ENCODE assay signal across 10 cellular contexts in genomic region chr4:80036949-80037348, GRCh38. TPM values are rescaled to one million over a fixed set of nuclear protein-coding genes. Genes with fewer than 3 reads are reported as not detected.
DNase-seq lines count a peak whose midpoint lies in the region; ATAC-seq and TF ChIP-seq lines count a peak whose summit lies in the region.
"Had no signal": no experiment of that assay in that cellular context is flagged by ENCODE, and none has a peak within 500 bp of the region (broad histone marks: within the 10 kb centered on the region; RNA-seq: fewer than 3 reads in every experiment).

No MANE protein-coding gene starts in this region.

- H3K36me3 ChIP-seq in colonic mucosa = no peaks in the 10 kb centered on the region

- no peak overlapping the region for H3K9ac ChIP-seq in colonic mucosa (ENCODE audit: low read depth in 2 of 2, low read length in 2 of 2)

- TF ChIP-seq CTCF in colonic mucosa (IDR thresholded peaks at IDR 0.05) = no peak

- DNase-seq in AG08396 (ENCODE audit: low spot score) (peak; percentile 20), Kasumi-1 (lab: John Stamatoyannopoulos, UW) (peak; percentile 26 to 35), colonic mucosa (no peak), naive B cell (no peak), NCI-H2107 treated with DMSO at 0.1 percent for 48 hours (lab: John Stamatoyannopoulos, UW; ENCODE audit: unreplicated experiment) (no peak), COLO668 (lab: John Stamatoyannopoulos, UW; ENCODE audit: unreplicated experiment) (no peak), NCI-H187 treated with DMSO at 0.1 percent for 48 hours (lab: John Stamatoyannopoulos, UW) (no peak)
- DNase-seq: NCI-H1417 treated with DMSO at 0.1 percent for 48 hours; stimulated activated naive CD4-positive, alpha-beta T cell treated with Interleukin-2 at 50 U/mL for 16 hours had no signal

- intact Hi-C loops in colonic mucosa (cut with DNase I) = no loop called here

- no peaks in the 10 kb centered on the region for H3K27me3 ChIP-seq in colonic mucosa

- H3K4me1 ChIP-seq in colonic mucosa = peaks cover 6% of the 10 kb centered on the region

- H3K27ac Mint-ChIP-seq in naive B cell = peak overlapping the region; percentile 32 to 92 (median 72)

- H3K9me3 ChIP-seq in colonic mucosa = no peaks in the 10 kb centered on the region

- no peaks in the 10 kb centered on the region for H3K27me3 Mint-ChIP-seq in naive B cell

- peak overlapping the region in 3 of 8 donors; percentile 14 to 18 (median 18) for H3K4me3 Mint-ChIP-seq in naive B cell

- H3K4me1 Mint-ChIP-seq in naive B cell = peaks cover 4 to 21% (median 15%) of the 10 kb centered on the region in 3 donors

- H3K27ac ChIP-seq in colonic mucosa = peak overlapping the region; percentile 55

- no peaks in the 10 kb centered on the region for H3K9me3 Mint-ChIP-seq in naive B cell

- H3K36me3 Mint-ChIP-seq in naive B cell = peaks cover 8 to 26% of the 10 kb centered on the region in 2 donors

- ATAC-seq in naive B cell (ENCODE audit: low read depth in 2 of 2) = no peak
- no peak for ATAC-seq in GM21515 (IDR thresholded peaks at IDR 0.05; ENCODE audit: unreplicated experiment)

- H3K4me3 ChIP-seq in colonic mucosa = no peak overlapping the region

RNA-seq across cellular contexts. Expression of gene ANTXR2, which starts 36.1 kb away (rescaled TPM):
- 100 to 1,000 TPM in 1 of 2 donors, 10 to 100 TPM in 1; 47.4 to 121 TPM for total RNA-seq in colonic mucosa
- 10 to 100 TPM; 30.6 to 66.9 (median 51.0) TPM for polyA plus RNA-seq in naive B cell (ENCODE audit: low read depth in 6 of 6)

Comparison
In these comparisons a context has a peak if more than half of its experiments do, and no peak if none do; other contexts are left out.
1. DNase-seq: peak in AG08396 (single experiment) and Kasumi-1 (2 of 2); none in colonic mucosa (single experiment), naive B cell (single experiment), NCI-H2107 treated with DMSO at 0.1 percent for 48 hours (single experiment), COLO668 (single experiment) and NCI-H187 treated with DMSO at 0.1 percent for 48 hours (single experiment).